ENCODE assay signal across 25 cellular contexts in the genomic region with DNA sequence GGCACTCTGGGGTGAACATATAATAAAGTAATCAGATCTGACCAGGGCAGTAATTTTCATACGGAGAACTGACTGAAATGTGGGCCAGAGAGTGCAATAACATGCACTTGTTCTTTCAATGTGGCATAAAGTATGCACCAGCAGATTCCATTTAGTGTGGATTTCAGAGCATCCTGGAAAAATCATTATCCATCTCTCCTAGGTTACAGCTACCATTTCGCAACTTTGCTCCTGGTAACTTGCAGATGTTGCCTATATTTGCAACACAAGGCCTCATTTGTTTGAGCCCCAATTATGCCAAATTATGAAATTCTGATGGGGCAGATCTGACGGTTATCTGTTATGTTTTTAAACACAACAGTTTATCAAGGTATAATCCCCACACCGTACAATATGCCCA.
"Had no signal": no experiment of that assay in that cellular context is flagged by ENCODE, and none has a peak within 500 bp of the region (broad histone marks: within the 10 kb centered on the region; RNA-seq: fewer than 3 reads in every experiment).

No MANE protein-coding gene starts in this region.

- H3K4me3 Mint-ChIP-seq: immature natural killer cell; naive thymus-derived CD8-positive, alpha-beta T cell; nephron; neural crest cell; stimulated activated effector memory CD8-positive, alpha-beta T cell treated with anti-CD3 and anti-CD28 coated beads, Interleukin-12 subunit alpha, Interleukin-12 subunit beta, amount 100 ng/mL, for 72 hours; stimulated activated naive CD8-positive, alpha-beta T cell treated with anti-CD3 and anti-CD28 coated beads, Interleukin-15, Interleukin-2, amounts not matched to agents 100 ng/mL and 50 ng/mL, for 24 hours; type B pancreatic cell had no signal

- H3K27ac Mint-ChIP-seq: immature natural killer cell; naive thymus-derived CD8-positive, alpha-beta T cell; nephron; stimulated activated effector memory CD8-positive, alpha-beta T cell treated with anti-CD3 and anti-CD28 coated beads, Interleukin-12 subunit alpha, Interleukin-12 subunit beta, amount 100 ng/mL, for 72 hours; stimulated activated naive CD8-positive, alpha-beta T cell treated with anti-CD3 and anti-CD28 coated beads, Interleukin-15, Interleukin-2, amounts not matched to agents 100 ng/mL and 50 ng/mL, for 24 hours; type B pancreatic cell had no signal

- H3K4me1 Mint-ChIP-seq: immature natural killer cell; naive thymus-derived CD8-positive, alpha-beta T cell; stimulated activated effector memory CD8-positive, alpha-beta T cell treated with anti-CD3 and anti-CD28 coated beads, Interleukin-12 subunit alpha, Interleukin-12 subunit beta, amount 100 ng/mL, for 72 hours had no signal

- ATAC-seq: left colon; left lung; lower lobe of right lung; naive thymus-derived CD8-positive, alpha-beta T cell; pancreas; right cardiac atrium; stimulated activated effector memory CD8-positive, alpha-beta T cell treated with anti-CD3 and anti-CD28 coated beads, Interleukin-12 subunit alpha, Interleukin-12 subunit beta, amount 100 ng/mL, for 72 hours had no signal

- H3K36me3 Mint-ChIP-seq: immature natural killer cell; stimulated activated effector memory CD8-positive, alpha-beta T cell treated with anti-CD3 and anti-CD28 coated beads, Interleukin-12 subunit alpha, Interleukin-12 subunit beta, amount 100 ng/mL, for 72 hours had no signal

- H3K27me3 Mint-ChIP-seq: type B pancreatic cell had no signal

- DNase-seq: hypothalamus; immature natural killer cell; kidney; left colon; left lung; lower lobe of right lung; mammary epithelial cell; mesenchymal stem cell; naive thymus-derived CD8-positive, alpha-beta T cell; nucleus accumbens; pancreas; posterior cingulate gyrus; retina; right cardiac atrium; sigmoid colon; small intestine; spleen; stimulated activated CD4-positive, alpha-beta T cell treated with anti-CD3 and anti-CD28 coated beads, Interleukin-4, amount 100 ng/mL, for 24 hours; stimulated activated naive CD4-positive, alpha-beta T cell had no signal

- FAIRE-seq: islet of Langerhans, kidney, pancreas, small intestine had no signal

- H3K9me3 Mint-ChIP-seq: nephron; neural crest cell; stimulated activated effector memory CD8-positive, alpha-beta T cell treated with anti-CD3 and anti-CD28 coated beads, Interleukin-12 subunit alpha, Interleukin-12 subunit beta, amount 100 ng/mL, for 72 hours had no signal
